ENCODE assay signal across 1 cellular context in genomic region chr1:201498621-201499020, GRCh38.
TF ChIP-seq lines count a peak whose summit lies in the region.

No MANE protein-coding gene starts in this region.

TF ChIP-seq in HepG2, 621 proteins besides CTCF, POLR2A, EP300 and RAD21:
- TF ChIP-seq HES4 (CRISPR knock-in tag; IDR thresholded peaks at IDR 0.05; ENCODE audit: borderline replicate concordance) (no peak), MNT (IDR thresholded peaks at IDR 0.05) (no peak), REL (CRISPR knock-in tag; conservative IDR thresholded peaks at IDR 0.05) (no peak), FOXO4 (CRISPR knock-in tag; conservative IDR thresholded peaks at IDR 0.05) (no peak), ZNF672 (CRISPR knock-in tag; IDR thresholded peaks at IDR 0.05) (no peak), ZNF567 (CRISPR knock-in tag; IDR thresholded peaks at IDR 0.05; ENCODE audit: borderline replicate concordance) (no peak), HMGXB3 (CRISPR knock-in tag; IDR thresholded peaks at IDR 0.05; ENCODE audit: borderline replicate concordance) (no peak), CHD4 (IDR thresholded peaks at IDR 0.05; ENCODE audit: borderline replicate concordance, low read length) (no peak)
